In genomic region chr2:1748176-1748740, GRCh38 we compare ENCODE assay signal across 16 cellular contexts. TPM values are rescaled to one million over a fixed set of nuclear protein-coding genes. Genes with fewer than 3 reads are reported as not detected.
DNase-seq lines count a peak whose midpoint lies in the region; ATAC-seq and TF ChIP-seq lines count a peak whose summit lies in the region.
"Had no signal": no experiment of that assay in that cellular context is flagged by ENCODE, and none has a peak within 500 bp of the region (broad histone marks: within the 10 kb centered on the region; RNA-seq: fewer than 3 reads in every experiment).

No MANE protein-coding gene starts in this region.

- no peaks in the 10 kb centered on the region for H3K36me3 ChIP-seq in lung (ENCODE audit: control insufficient read depth in 2 of 2, insufficient read depth in 2 of 2, low read length in 2 of 2)
- no peaks in the 10 kb centered on the region for H3K36me3 ChIP-seq in upper lobe of right lung

- H3K27me3 ChIP-seq in lung (ENCODE audit: control insufficient read depth, insufficient read depth) = no peaks in the 10 kb centered on the region
- peaks cover 18% of the 10 kb centered on the region for H3K27me3 ChIP-seq in upper lobe of right lung
- H3K27me3 ChIP-seq: MG63 had no signal

- WGBS in lung, 2 donors = 73 to 78% methylated on average over 6 of the region's 6 CpGs

- H3K27ac ChIP-seq in coronary artery (no peak overlapping the region), lung (ENCODE audit: low read depth in 1 of 2, low read length in 1 of 2) (no peak overlapping the region), upper lobe of right lung (no peak overlapping the region)
- H3K27ac ChIP-seq: A549, KMS-11 had no signal

- DNase-seq in cardiac septum (ENCODE audit: low spot score) = peak; percentile 65
- DNase-seq in Right ventricle myocardium superior = no peak
- peak; percentile 56 for DNase-seq in coronary artery (ENCODE audit: low spot score)
- DNase-seq in lung (ENCODE audit: low spot score) = peak; percentile 10
- DNase-seq in upper lobe of right lung = peak; percentile 43
- DNase-seq in activated naive CD4-positive, alpha-beta T cell treated with Interleukin-2 at 50 U/mL for 16 hours = no peak
- DNase-seq in stimulated activated CD4-positive, alpha-beta T cell treated with anti-CD3 and anti-CD28 coated beads, Interleukin-2, amount 100 ng/mL, for 24 hours = no peak
- no peak for DNase-seq in stimulated activated CD4-positive, alpha-beta T cell treated with anti-CD3 and anti-CD28 coated beads, Interleukin-15, amount 100 ng/mL, for 24 hours
- DNase-seq: DMS53; MG63; NCI-H1092 treated with DMSO at 0.1 percent for 48 hours; NCI-H1694; NCI-H69; NK-92 treated with Interleukin-12 subunit alpha and Interleukin-12 subunit beta, amount 100 ng/mL, for 24 hours had no signal

- TF ChIP-seq CTCF in coronary artery (IDR thresholded peaks at IDR 0.05) = no peak
- TF ChIP-seq CTCF in lung (IDR thresholded peaks at IDR 0.05; ENCODE audit: control extremely low read depth, extremely low read depth) = no peak
- TF ChIP-seq CTCF in upper lobe of right lung (IDR thresholded peaks at IDR 0.05) = no peak

- H3K4me1 ChIP-seq in lung (ENCODE audit: control insufficient read depth in 2 of 2, insufficient read depth in 2 of 2, low read length in 2 of 2) (peaks cover 0 to 4% of the 10 kb centered on the region in 2 donors), upper lobe of right lung (no peaks in the 10 kb centered on the region)

- H3K9me3 ChIP-seq in lung (ENCODE audit: control insufficient read depth in 2 of 2, insufficient read depth in 1 of 2, low read length in 1 of 2) (no peaks in the 10 kb centered on the region), upper lobe of right lung (no peaks in the 10 kb centered on the region)
- H3K9me3 ChIP-seq: A549, MG63 had no signal

- H3K4me3 ChIP-seq in coronary artery (no peak overlapping the region), lung (no peak overlapping the region), upper lobe of right lung (no peak overlapping the region)
- H3K4me3 ChIP-seq: A549, MG63 had no signal

- intact Hi-C loops in cardiac septum (cut with DNase I) (no loop called here), Right ventricle myocardium superior (cut with DNase I) (loop anchor here (5.0 to 10.0 kb wide), 2 partner anchors 73 to 156 kb away; no protein-coding TSS in a partner anchor), upper lobe of right lung (cut with DNase I) (loop anchor here (10.0 kb wide), 1 partner anchor 73 kb away; no protein-coding TSS in a partner anchor)

- ATAC-seq in Right ventricle myocardium superior (ENCODE audit: poor library complexity) (no peak), lung (ENCODE audit: insufficient read depth, low FRiP score) (no peak), upper lobe of right lung (no peak)
- ATAC-seq: A549 had no signal

RNA-seq across cellular contexts. Expression of gene PXDN, which starts 3.9 kb away (rescaled TPM):
- total RNA-seq in cardiac septum (27.5 TPM), Right ventricle myocardium superior (15.6 TPM), lung (100 to 1,000 TPM in 1 of 2 donors, 10 to 100 TPM in 1; 38.6 to 198 TPM), upper lobe of right lung (58.4 TPM)
- polyA plus RNA-seq in lung = 10 to 100 TPM; 10.6 to 51.7 TPM

Comparison
In these comparisons a context has a peak if more than half of its experiments do, and no peak if none do; other contexts are left out.
1. DNase-seq: peak in cardiac septum (single experiment), coronary artery (single experiment), lung (single experiment) and upper lobe of right lung (single experiment); none in Right ventricle myocardium superior (single experiment), activated naive CD4-positive, alpha-beta T cell treated with Interleukin-2 at 50 U/mL for 16 hours (single experiment), stimulated activated CD4-positive, alpha-beta T cell treated with anti-CD3 and anti-CD28 coated beads, Interleukin-2, amount 100 ng/mL, for 24 hours (0 of 2) and stimulated activated CD4-positive, alpha-beta T cell treated with anti-CD3 and anti-CD28 coated beads, Interleukin-15, amount 100 ng/mL, for 24 hours (single experiment).